In genomic region chr11:62560566-62561103, GRCh38 we compare ENCODE assay signal across 8 cellular contexts. TPM values are rescaled to one million over a fixed set of nuclear protein-coding genes. Genes with fewer than 3 reads are reported as not detected.
DNase-seq lines count a peak whose midpoint lies in the region; ATAC-seq and TF ChIP-seq lines count a peak whose summit lies in the region.

No MANE protein-coding gene starts in this region.

- H3K27me3 ChIP-seq in CD4-positive, CD25-positive, alpha-beta regulatory T cell (ENCODE audit: control insufficient read depth, insufficient read depth, low read length): no peaks in the 10 kb centered on the region
- no peaks in the 10 kb centered on the region for H3K27me3 ChIP-seq in HL-60 (ENCODE audit: insufficient read depth, poor library complexity, severe bottlenecking)
- no peaks in the 10 kb centered on the region for H3K27me3 ChIP-seq in SJSA1 (replicated peaks)

- peak overlapping the region in 3 of 4 donors; percentile 46 to 83 (median 49) for H3K4me3 Mint-ChIP-seq in CD4-positive, CD25-positive, alpha-beta regulatory T cell
- peak overlapping the region; percentile 30 for H3K4me3 Mint-ChIP-seq in activated naive CD8-positive, alpha-beta T cell

- TF ChIP-seq CTCF in HL-60 (IDR thresholded peaks at IDR 0.05; ENCODE audit: insufficient read depth, low read length): peak; percentile 73

- no peak overlapping the region for H3K4me3 ChIP-seq in CD4-positive, CD25-positive, alpha-beta regulatory T cell (ENCODE audit: low read depth, low read length)
- H3K4me3 ChIP-seq in HL-60 (replicated peaks; ENCODE audit: insufficient read depth, low read length) (no peak overlapping the region), SJSA1 (no peak overlapping the region)

- H3K36me3 ChIP-seq in CD4-positive, CD25-positive, alpha-beta regulatory T cell (ENCODE audit: control insufficient read depth, insufficient read depth, low read length): peaks cover 36% of the 10 kb centered on the region
- H3K36me3 ChIP-seq in SJSA1: peaks cover 88% of the 10 kb centered on the region

- peaks cover 26% of the 10 kb centered on the region for H3K36me3 Mint-ChIP-seq in CD4-positive, CD25-positive, alpha-beta regulatory T cell
- peaks cover 3% of the 10 kb centered on the region for H3K36me3 Mint-ChIP-seq in activated naive CD8-positive, alpha-beta T cell

- H3K9me3 ChIP-seq in CD4-positive, CD25-positive, alpha-beta regulatory T cell (ENCODE audit: control insufficient read depth in 2 of 2, low read length in 2 of 2): no peaks in the 10 kb centered on the region
- H3K9me3 ChIP-seq in SJSA1 (replicated peaks): no peaks in the 10 kb centered on the region

- H3K4me1 ChIP-seq in CD4-positive, CD25-positive, alpha-beta regulatory T cell (ENCODE audit: control insufficient read depth, insufficient read depth, low read length, poor library complexity, severe bottlenecking): peaks cover 52% of the 10 kb centered on the region
- H3K4me1 ChIP-seq in SJSA1 (replicated peaks): peaks cover 47% of the 10 kb centered on the region

- peaks cover 12 to 58% (median 40%) of the 10 kb centered on the region in 4 donors for H3K4me1 Mint-ChIP-seq in CD4-positive, CD25-positive, alpha-beta regulatory T cell
- peaks cover 62% of the 10 kb centered on the region for H3K4me1 Mint-ChIP-seq in activated naive CD8-positive, alpha-beta T cell (ENCODE audit: low read depth)

- H3K9me3 Mint-ChIP-seq in CD4-positive, CD25-positive, alpha-beta regulatory T cell: no peaks in the 10 kb centered on the region
- H3K9me3 Mint-ChIP-seq in activated naive CD8-positive, alpha-beta T cell (ENCODE audit: low read depth): no peaks in the 10 kb centered on the region

- intact Hi-C loops in cardiac septum (cut with DNase I): loop anchor here (2.0 kb wide), 2 partner anchors 14 to 136 kb away; partner anchors contain the start of gene AHNAK

- H3K27me3 Mint-ChIP-seq in CD4-positive, CD25-positive, alpha-beta regulatory T cell: no peaks in the 10 kb centered on the region
- H3K27me3 Mint-ChIP-seq in activated naive CD8-positive, alpha-beta T cell: no peaks in the 10 kb centered on the region

- ATAC-seq in CD4-positive, CD25-positive, alpha-beta regulatory T cell (ENCODE audit: low read depth in 2 of 2): peak; percentile 19 to 29
- no peak for ATAC-seq in HG03159 (IDR thresholded peaks at IDR 0.05; ENCODE audit: unreplicated experiment)

- peak overlapping the region; percentile 85 to 92 (median 90) for H3K27ac Mint-ChIP-seq in CD4-positive, CD25-positive, alpha-beta regulatory T cell
- H3K27ac Mint-ChIP-seq in activated naive CD8-positive, alpha-beta T cell: peak overlapping the region; percentile 68

- peak overlapping the region; percentile 41 for H3K27ac ChIP-seq in CD4-positive, CD25-positive, alpha-beta regulatory T cell (ENCODE audit: insufficient read depth, low read length, poor library complexity, severe bottlenecking)
- H3K27ac ChIP-seq in HL-60 (replicated peaks): no peak overlapping the region; the same call in 1 of the 2 replicates
- peak overlapping the region; percentile 57 for H3K27ac ChIP-seq in SJSA1

- DNase-seq in CD4-positive, CD25-positive, alpha-beta regulatory T cell: peak; percentile 72 to 78 (median 72)
- DNase-seq in HL-60 (ENCODE audit: low read depth in 1 of 2, low spot score in 1 of 2) (peak; percentile 81 to 90), SJSA1 (ENCODE audit: low read depth in 1 of 2, low spot score in 2 of 2) (peak; percentile 99 to 100), cardiac septum (ENCODE audit: low spot score) (peak; percentile 91), pulmonary artery endothelial cell (ENCODE audit: low read depth, low spot score) (peak; percentile 89), DMS153 treated with DMSO at 0.1 percent for 48 hours (lab: John Stamatoyannopoulos, UW; ENCODE audit: unreplicated experiment) (no peak)

RNA-seq across cellular contexts. Expression of gene EEF1G, which starts 13.1 kb away (rescaled TPM):
- total RNA-seq in CD4-positive, CD25-positive, alpha-beta regulatory T cell: 1,198 TPM
- polyA plus RNA-seq in CD4-positive, CD25-positive, alpha-beta regulatory T cell: 1,000 to 10,000 TPM in 3 of 4 donors, 100 to 1,000 TPM in 1; 775 to 1,680 (median 1,413) TPM
- total RNA-seq in SJSA1 (2014; rRNA removed; shearing (Covaris generic)): 1,705 and 1,743 TPM in 2 replicates
- total RNA-seq in cardiac septum (735 TPM), pulmonary artery endothelial cell (1,341 and 1,809 TPM in 2 replicates)

RNA-seq across cellular contexts. Expression of gene AHNAK, which starts 14.0 kb away (rescaled TPM):
- 852 TPM for total RNA-seq in CD4-positive, CD25-positive, alpha-beta regulatory T cell
- 10 to 100 TPM; 22.3 to 59.3 (median 39.5) TPM for polyA plus RNA-seq in CD4-positive, CD25-positive, alpha-beta regulatory T cell
- 306 and 345 TPM in 2 replicates for total RNA-seq in SJSA1 (2014; rRNA removed; shearing (Covaris generic))
- 485 TPM for total RNA-seq in cardiac septum
- total RNA-seq in pulmonary artery endothelial cell: 479 and 591 TPM in 2 replicates

RNA-seq across cellular contexts. Expression of gene TUT1, which starts 30.7 kb away (rescaled TPM):
- total RNA-seq in CD4-positive, CD25-positive, alpha-beta regulatory T cell: 22.0 TPM
- polyA plus RNA-seq in CD4-positive, CD25-positive, alpha-beta regulatory T cell: 10 to 100 TPM in 3 of 4 donors, 1 to 10 TPM in 1; 6.5 to 11.9 (median 10.9) TPM
- 8.5 and 10.1 TPM in 2 replicates for total RNA-seq in SJSA1 (2014; rRNA removed; shearing (Covaris generic))
- total RNA-seq in cardiac septum: 11.7 TPM
- total RNA-seq in pulmonary artery endothelial cell: 7.7 and 9.6 TPM in 2 replicates

RNA-seq across cellular contexts. Expression of gene MTA2, which starts 41.0 kb away (rescaled TPM):
- total RNA-seq in CD4-positive, CD25-positive, alpha-beta regulatory T cell: 172 TPM
- polyA plus RNA-seq in CD4-positive, CD25-positive, alpha-beta regulatory T cell: 10 to 100 TPM; 30.3 to 38.6 (median 33.9) TPM
- 128 and 214 TPM in 2 replicates for total RNA-seq in SJSA1 (2014; rRNA removed; shearing (Covaris generic))
- total RNA-seq in cardiac septum: 36.8 TPM
- total RNA-seq in pulmonary artery endothelial cell: 262 and 269 TPM in 2 replicates

RNA-seq across cellular contexts. Expression of gene EML3, which starts 51.9 kb away (rescaled TPM):
- total RNA-seq in CD4-positive, CD25-positive, alpha-beta regulatory T cell: 165 TPM
- polyA plus RNA-seq in CD4-positive, CD25-positive, alpha-beta regulatory T cell: 10 to 100 TPM; 16.1 to 23.2 (median 16.4) TPM
- 19.8 and 28.1 TPM in 2 replicates for total RNA-seq in SJSA1 (2014; rRNA removed; shearing (Covaris generic))
- total RNA-seq in cardiac septum (29.6 TPM), pulmonary artery endothelial cell (32.1 and 34.8 TPM in 2 replicates)
